Comparison of ENCODE assay signal across 18 cellular contexts in genomic region chr20:14765370-14765701, GRCh38.
"Had no signal": no experiment of that assay in that cellular context is flagged by ENCODE, and none has a peak within 500 bp of the region (broad histone marks: within the 10 kb centered on the region; RNA-seq: fewer than 3 reads in every experiment).

No MANE protein-coding gene starts in this region.

- DNase-seq: effector memory CD4-positive, alpha-beta T cell; heart right ventricle; islet precursor cell; mesenchymal stem cell; midbrain; posterior cingulate gyrus; sigmoid colon; stimulated activated CD4-positive, alpha-beta T cell treated with anti-CD3 and anti-CD28 coated beads, Interleukin-2, amount 100 ng/mL, for 24 hours; stimulated activated CD4-positive, alpha-beta T cell treated with anti-CD3 and anti-CD28 coated beads, Interleukin-4, amount 100 ng/mL, for 4 hours; stimulated activated naive B cell treated with anti-CD40 and anti-IgM and Interleukin-4, amounts not matched to agents 10 μg/mL and 1 μg/mL and 100 μg/mL, for 72 hours; stimulated activated naive CD8-positive, alpha-beta T cell treated with anti-CD3 and anti-CD28 coated beads, Interleukin-15, amount 100 ng/mL, for 72 hours; testis had no signal

- ATAC-seq: heart right ventricle; left lobe of liver; natural killer cell treated with Interleukin-12 subunit alpha and Interleukin-12 subunit beta and Interleukin-15 and Interleukin-18, amount 100 ng/mL, for 72 hours; stimulated activated naive B cell treated with anti-CD40 and anti-IgM and Interleukin-4, amounts not matched to agents 10 μg/mL and 1 μg/mL and 100 μg/mL, for 72 hours; stimulated activated naive CD8-positive, alpha-beta T cell treated with anti-CD3 and anti-CD28 coated beads, Interleukin-15, amount 100 ng/mL, for 72 hours had no signal

- H3K27ac ChIP-seq: heart right ventricle, right atrium auricular region, sigmoid colon, testis, transverse colon had no signal

- H3K4me1 ChIP-seq: heart right ventricle, right atrium auricular region, sigmoid colon, testis, transverse colon had no signal

- H3K4me1 Mint-ChIP-seq: stimulated activated naive B cell treated with anti-CD40 and anti-IgM and Interleukin-4, amounts not matched to agents 10 μg/mL and 1 μg/mL and 100 μg/mL, for 72 hours; stimulated activated naive CD8-positive, alpha-beta T cell treated with anti-CD3 and anti-CD28 coated beads, Interleukin-15, amount 100 ng/mL, for 72 hours had no signal

- H3K4me3 ChIP-seq: heart right ventricle, lung, right atrium auricular region, sigmoid colon, skin epidermis, testis, transverse colon had no signal

- H3K27ac Mint-ChIP-seq: natural killer cell treated with Interleukin-12 subunit alpha and Interleukin-12 subunit beta and Interleukin-15 and Interleukin-18, amount 100 ng/mL, for 72 hours; stimulated activated naive B cell treated with anti-CD40 and anti-IgM and Interleukin-4, amounts not matched to agents 10 μg/mL and 1 μg/mL and 100 μg/mL, for 72 hours; stimulated activated naive CD8-positive, alpha-beta T cell treated with anti-CD3 and anti-CD28 coated beads, Interleukin-15, amount 100 ng/mL, for 72 hours had no signal

- H3K9me3 ChIP-seq: right atrium auricular region, sigmoid colon, testis, transverse colon had no signal

- H3K36me3 Mint-ChIP-seq: natural killer cell treated with Interleukin-12 subunit alpha and Interleukin-12 subunit beta and Interleukin-15 and Interleukin-18, amount 100 ng/mL, for 72 hours; stimulated activated naive B cell treated with anti-CD40 and anti-IgM and Interleukin-4, amounts not matched to agents 10 μg/mL and 1 μg/mL and 100 μg/mL, for 72 hours had no signal

- H3K36me3 ChIP-seq: heart right ventricle, right atrium auricular region, sigmoid colon, transverse colon had no signal

- H3K9me3 Mint-ChIP-seq: stimulated activated naive B cell treated with anti-CD40 and anti-IgM and Interleukin-4, amounts not matched to agents 10 μg/mL and 1 μg/mL and 100 μg/mL, for 72 hours had no signal

- H3K4me3 Mint-ChIP-seq: natural killer cell treated with Interleukin-12 subunit alpha and Interleukin-12 subunit beta and Interleukin-15 and Interleukin-18, amount 100 ng/mL, for 72 hours; stimulated activated naive B cell treated with anti-CD40 and anti-IgM and Interleukin-4, amounts not matched to agents 10 μg/mL and 1 μg/mL and 100 μg/mL, for 72 hours; stimulated activated naive CD8-positive, alpha-beta T cell treated with anti-CD3 and anti-CD28 coated beads, Interleukin-15, amount 100 ng/mL, for 72 hours had no signal

- H3K27me3 Mint-ChIP-seq: natural killer cell treated with Interleukin-12 subunit alpha and Interleukin-12 subunit beta and Interleukin-15 and Interleukin-18, amount 100 ng/mL, for 72 hours; stimulated activated naive B cell treated with anti-CD40 and anti-IgM and Interleukin-4, amounts not matched to agents 10 μg/mL and 1 μg/mL and 100 μg/mL, for 72 hours; stimulated activated naive CD8-positive, alpha-beta T cell treated with anti-CD3 and anti-CD28 coated beads, Interleukin-15, amount 100 ng/mL, for 72 hours had no signal

- H3K27me3 ChIP-seq: heart right ventricle, right atrium auricular region, sigmoid colon, testis, transverse colon had no signal
